ENCODE assay signal across 1 cellular context in the genomic region with DNA sequence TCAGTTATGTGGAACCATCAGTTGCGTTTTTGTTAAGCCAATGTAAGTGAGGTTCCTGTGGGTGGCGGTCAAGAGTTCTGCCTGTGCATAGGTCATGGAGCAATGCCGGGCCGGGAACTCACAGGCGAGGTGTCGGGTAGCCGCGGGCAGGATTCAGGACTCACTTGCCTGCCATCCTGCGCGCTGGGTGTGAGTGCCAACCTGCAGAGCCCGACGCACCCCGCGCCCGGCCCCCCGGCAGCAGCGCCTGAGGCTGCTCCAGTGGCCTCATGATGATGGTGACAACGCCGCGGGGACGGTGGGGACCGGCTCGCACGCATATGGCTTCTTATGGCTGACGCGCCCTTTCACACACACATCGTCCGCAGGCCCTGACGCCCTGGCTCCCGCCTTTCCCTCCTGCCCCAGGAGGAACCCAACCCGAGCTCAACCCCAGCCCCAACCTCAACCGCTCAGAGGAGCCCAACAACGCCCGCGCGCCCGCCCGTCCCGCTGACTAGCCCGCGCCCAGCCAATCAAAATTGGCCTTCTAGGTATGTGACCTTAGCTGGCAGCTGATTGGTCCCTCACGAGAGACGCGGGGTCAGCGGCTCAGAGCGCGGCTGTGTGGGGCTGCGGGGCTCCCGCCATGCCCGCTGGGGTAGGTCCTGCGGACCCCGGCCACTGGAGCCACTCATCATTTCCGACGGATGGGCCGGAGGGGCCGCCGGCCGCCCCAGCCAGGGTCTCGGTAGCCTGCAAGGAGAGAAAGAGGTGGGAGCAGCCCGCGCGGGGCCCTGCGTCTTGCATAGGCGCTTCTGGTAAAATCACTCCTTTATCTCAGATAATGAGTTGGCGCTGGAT.
A peak's percentile ranks its signal among the peaks of the same experiment; 100 is the strongest.
TF ChIP-seq lines count a peak whose summit lies in the region.

A gene with protein sequence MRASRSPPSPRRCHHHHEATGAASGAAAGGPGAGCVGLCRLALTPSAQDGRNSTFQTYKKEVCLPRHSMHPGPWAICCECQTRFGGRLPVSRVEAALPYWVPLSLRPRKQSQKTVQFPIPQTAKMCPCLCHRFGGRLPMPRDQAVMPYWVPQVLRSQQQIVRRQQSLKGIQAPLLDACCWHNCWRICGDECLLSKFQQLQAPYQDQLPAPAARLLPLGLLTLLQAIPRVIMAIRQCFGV (minus strand): TSS at position 470 of the 843 bp plus-strand sequence. CDS start 150 bp downstream, at position 320.

TF ChIP-seq in K562, 482 proteins besides CTCF, POLR2A, EP300 and RAD21 (continued from another document and continues in another):
- TF ChIP-seq, protein P1, sequence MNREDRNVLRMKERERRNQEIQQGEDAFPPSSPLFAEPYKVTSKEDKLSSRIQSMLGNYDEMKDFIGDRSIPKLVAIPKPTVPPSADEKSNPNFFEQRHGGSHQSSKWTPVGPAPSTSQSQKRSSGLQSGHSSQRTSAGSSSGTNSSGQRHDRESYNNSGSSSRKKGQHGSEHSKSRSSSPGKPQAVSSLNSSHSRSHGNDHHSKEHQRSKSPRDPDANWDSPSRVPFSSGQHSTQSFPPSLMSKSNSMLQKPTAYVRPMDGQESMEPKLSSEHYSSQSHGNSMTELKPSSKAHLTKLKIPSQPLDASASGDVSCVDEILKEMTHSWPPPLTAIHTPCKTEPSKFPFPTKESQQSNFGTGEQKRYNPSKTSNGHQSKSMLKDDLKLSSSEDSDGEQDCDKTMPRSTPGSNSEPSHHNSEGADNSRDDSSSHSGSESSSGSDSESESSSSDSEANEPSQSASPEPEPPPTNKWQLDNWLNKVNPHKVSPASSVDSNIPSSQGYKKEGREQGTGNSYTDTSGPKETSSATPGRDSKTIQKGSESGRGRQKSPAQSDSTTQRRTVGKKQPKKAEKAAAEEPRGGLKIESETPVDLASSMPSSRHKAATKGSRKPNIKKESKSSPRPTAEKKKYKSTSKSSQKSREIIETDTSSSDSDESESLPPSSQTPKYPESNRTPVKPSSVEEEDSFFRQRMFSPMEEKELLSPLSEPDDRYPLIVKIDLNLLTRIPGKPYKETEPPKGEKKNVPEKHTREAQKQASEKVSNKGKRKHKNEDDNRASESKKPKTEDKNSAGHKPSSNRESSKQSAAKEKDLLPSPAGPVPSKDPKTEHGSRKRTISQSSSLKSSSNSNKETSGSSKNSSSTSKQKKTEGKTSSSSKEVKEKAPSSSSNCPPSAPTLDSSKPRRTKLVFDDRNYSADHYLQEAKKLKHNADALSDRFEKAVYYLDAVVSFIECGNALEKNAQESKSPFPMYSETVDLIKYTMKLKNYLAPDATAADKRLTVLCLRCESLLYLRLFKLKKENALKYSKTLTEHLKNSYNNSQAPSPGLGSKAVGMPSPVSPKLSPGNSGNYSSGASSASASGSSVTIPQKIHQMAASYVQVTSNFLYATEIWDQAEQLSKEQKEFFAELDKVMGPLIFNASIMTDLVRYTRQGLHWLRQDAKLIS (CRISPR knock-in tag; IDR thresholded peaks at IDR 0.05) = no peak
- TF ChIP-seq FOXJ3 (CRISPR knock-in tag; IDR thresholded peaks at IDR 0.05) = no peak
- TF ChIP-seq, protein P2, sequence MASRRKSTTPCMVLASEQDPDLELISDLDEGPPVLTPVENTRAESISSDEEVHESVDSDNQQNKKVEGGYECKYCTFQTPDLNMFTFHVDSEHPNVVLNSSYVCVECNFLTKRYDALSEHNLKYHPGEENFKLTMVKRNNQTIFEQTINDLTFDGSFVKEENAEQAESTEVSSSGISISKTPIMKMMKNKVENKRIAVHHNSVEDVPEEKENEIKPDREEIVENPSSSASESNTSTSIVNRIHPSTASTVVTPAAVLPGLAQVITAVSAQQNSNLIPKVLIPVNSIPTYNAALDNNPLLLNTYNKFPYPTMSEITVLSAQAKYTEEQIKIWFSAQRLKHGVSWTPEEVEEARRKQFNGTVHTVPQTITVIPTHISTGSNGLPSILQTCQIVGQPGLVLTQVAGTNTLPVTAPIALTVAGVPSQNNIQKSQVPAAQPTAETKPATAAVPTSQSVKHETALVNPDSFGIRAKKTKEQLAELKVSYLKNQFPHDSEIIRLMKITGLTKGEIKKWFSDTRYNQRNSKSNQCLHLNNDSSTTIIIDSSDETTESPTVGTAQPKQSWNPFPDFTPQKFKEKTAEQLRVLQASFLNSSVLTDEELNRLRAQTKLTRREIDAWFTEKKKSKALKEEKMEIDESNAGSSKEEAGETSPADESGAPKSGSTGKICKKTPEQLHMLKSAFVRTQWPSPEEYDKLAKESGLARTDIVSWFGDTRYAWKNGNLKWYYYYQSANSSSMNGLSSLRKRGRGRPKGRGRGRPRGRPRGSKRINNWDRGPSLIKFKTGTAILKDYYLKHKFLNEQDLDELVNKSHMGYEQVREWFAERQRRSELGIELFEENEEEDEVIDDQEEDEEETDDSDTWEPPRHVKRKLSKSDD (conservative IDR thresholded peaks at IDR 0.05; ENCODE audit: low read length) = no peak; the same call in 1 of the 2 replicates
- no peak for TF ChIP-seq ZNF717 (CRISPR knock-in tag; IDR thresholded peaks at IDR 0.05)
- no peak for TF ChIP-seq SREBF2 (CRISPR knock-in tag; IDR thresholded peaks at IDR 0.05)
- no peak for TF ChIP-seq ARNT (IDR thresholded peaks at IDR 0.05)
- no peak for TF ChIP-seq HMGN3 (IDR thresholded peaks at IDR 0.05; ENCODE audit: borderline replicate concordance, extremely low read depth, insufficient read length, low read depth, low read length)
- no peak for TF ChIP-seq CBX5 (IDR thresholded peaks at IDR 0.05; ENCODE audit: borderline replicate concordance, low read depth)
- no peak for TF ChIP-seq MEF2A (IDR thresholded peaks at IDR 0.05; ENCODE audit: control insufficient read depth, low read depth, low read length)
- no peak for TF ChIP-seq PURB (CRISPR knock-in tag; IDR thresholded peaks at IDR 0.05; ENCODE audit: low read depth)
- no peak for TF ChIP-seq ZNF174 (CRISPR knock-in tag; IDR thresholded peaks at IDR 0.05)
- TF ChIP-seq ZNF408 (CRISPR knock-in tag; IDR thresholded peaks at IDR 0.05; ENCODE audit: low read depth) = no peak
- TF ChIP-seq EP400 (IDR thresholded peaks at IDR 0.05) = peak; percentile 95
- no peak for TF ChIP-seq ZNF830 (CRISPR knock-in tag; IDR thresholded peaks at IDR 0.05)
- no peak for TF ChIP-seq ZC3H11A (IDR thresholded peaks at IDR 0.05; ENCODE audit: low read depth, low read length)
- TF ChIP-seq HDAC8 (tag; IDR thresholded peaks at IDR 0.05) = no peak
- TF ChIP-seq, protein P3, sequence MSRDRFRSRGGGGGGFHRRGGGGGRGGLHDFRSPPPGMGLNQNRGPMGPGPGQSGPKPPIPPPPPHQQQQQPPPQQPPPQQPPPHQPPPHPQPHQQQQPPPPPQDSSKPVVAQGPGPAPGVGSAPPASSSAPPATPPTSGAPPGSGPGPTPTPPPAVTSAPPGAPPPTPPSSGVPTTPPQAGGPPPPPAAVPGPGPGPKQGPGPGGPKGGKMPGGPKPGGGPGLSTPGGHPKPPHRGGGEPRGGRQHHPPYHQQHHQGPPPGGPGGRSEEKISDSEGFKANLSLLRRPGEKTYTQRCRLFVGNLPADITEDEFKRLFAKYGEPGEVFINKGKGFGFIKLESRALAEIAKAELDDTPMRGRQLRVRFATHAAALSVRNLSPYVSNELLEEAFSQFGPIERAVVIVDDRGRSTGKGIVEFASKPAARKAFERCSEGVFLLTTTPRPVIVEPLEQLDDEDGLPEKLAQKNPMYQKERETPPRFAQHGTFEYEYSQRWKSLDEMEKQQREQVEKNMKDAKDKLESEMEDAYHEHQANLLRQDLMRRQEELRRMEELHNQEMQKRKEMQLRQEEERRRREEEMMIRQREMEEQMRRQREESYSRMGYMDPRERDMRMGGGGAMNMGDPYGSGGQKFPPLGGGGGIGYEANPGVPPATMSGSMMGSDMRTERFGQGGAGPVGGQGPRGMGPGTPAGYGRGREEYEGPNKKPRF (IDR thresholded peaks at IDR 0.05; ENCODE audit: low read depth, low read length) = no peak
- peak; percentile 99 for TF ChIP-seq RBM25 (IDR thresholded peaks at IDR 0.05; ENCODE audit: low read depth, low read length, severe bottlenecking)
- no peak for TF ChIP-seq ZNF133 (CRISPR knock-in tag; IDR thresholded peaks at IDR 0.05)
- no peak for TF ChIP-seq ZNF77 (CRISPR knock-in tag; IDR thresholded peaks at IDR 0.05)
- no peak for TF ChIP-seq PTTG1 (tag; IDR thresholded peaks at IDR 0.05; ENCODE audit: low read depth)
- 0 out of 4 replicates have a peak, but pooled peaks of 1 of the 2 experiments have one; percentile 1 for TF ChIP-seq SIX5 (IDR thresholded peaks at IDR 0.05; ENCODE audit: borderline replicate concordance in 1 of 2, insufficient read depth in 1 of 2, low read depth in 1 of 2, low read length in 2 of 2)
- TF ChIP-seq, protein P4, sequence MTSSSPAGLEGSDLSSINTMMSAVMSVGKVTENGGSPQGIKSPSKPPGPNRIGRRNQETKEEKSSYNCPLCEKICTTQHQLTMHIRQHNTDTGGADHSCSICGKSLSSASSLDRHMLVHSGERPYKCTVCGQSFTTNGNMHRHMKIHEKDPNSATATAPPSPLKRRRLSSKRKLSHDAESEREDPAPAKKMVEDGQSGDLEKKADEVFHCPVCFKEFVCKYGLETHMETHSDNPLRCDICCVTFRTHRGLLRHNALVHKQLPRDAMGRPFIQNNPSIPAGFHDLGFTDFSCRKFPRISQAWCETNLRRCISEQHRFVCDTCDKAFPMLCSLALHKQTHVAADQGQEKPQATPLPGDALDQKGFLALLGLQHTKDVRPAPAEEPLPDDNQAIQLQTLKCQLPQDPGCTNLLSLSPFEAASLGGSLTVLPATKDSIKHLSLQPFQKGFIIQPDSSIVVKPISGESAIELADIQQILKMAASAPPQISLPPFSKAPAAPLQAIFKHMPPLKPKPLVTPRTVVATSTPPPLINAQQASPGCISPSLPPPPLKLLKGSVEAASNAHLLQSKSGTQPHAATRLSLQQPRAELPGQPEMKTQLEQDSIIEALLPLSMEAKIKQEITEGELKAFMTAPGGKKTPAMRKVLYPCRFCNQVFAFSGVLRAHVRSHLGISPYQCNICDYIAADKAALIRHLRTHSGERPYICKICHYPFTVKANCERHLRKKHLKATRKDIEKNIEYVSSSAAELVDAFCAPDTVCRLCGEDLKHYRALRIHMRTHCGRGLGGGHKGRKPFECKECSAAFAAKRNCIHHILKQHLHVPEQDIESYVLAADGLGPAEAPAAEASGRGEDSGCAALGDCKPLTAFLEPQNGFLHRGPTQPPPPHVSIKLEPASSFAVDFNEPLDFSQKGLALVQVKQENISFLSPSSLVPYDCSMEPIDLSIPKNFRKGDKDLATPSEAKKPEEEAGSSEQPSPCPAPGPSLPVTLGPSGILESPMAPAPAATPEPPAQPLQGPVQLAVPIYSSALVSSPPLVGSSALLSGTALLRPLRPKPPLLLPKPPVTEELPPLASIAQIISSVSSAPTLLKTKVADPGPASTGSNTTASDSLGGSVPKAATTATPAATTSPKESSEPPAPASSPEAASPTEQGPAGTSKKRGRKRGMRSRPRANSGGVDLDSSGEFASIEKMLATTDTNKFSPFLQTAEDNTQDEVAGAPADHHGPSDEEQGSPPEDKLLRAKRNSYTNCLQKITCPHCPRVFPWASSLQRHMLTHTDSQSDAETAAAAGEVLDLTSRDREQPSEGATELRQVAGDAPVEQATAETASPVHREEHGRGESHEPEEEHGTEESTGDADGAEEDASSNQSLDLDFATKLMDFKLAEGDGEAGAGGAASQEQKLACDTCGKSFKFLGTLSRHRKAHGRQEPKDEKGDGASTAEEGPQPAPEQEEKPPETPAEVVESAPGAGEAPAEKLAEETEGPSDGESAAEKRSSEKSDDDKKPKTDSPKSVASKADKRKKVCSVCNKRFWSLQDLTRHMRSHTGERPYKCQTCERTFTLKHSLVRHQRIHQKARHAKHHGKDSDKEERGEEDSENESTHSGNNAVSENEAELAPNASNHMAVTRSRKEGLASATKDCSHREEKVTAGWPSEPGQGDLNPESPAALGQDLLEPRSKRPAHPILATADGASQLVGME (CRISPR knock-in tag; IDR thresholded peaks at IDR 0.05) = 0 out of 2 replicates have a peak, but pooled peaks have one; percentile 7
- no peak for TF ChIP-seq MYBL2 (IDR thresholded peaks at IDR 0.05; ENCODE audit: low read depth)
- no peak for TF ChIP-seq MYBL2 (CRISPR knock-in tag; IDR thresholded peaks at IDR 0.05; ENCODE audit: borderline replicate concordance)
- TF ChIP-seq PCBP1 (IDR thresholded peaks at IDR 0.05; ENCODE audit: low read depth, low read length, poor library complexity, severe bottlenecking) = peak; percentile 95
- no peak for TF ChIP-seq TSC22D4 (tag; IDR thresholded peaks at IDR 0.05)
- TF ChIP-seq DDX20 (tag; IDR thresholded peaks at IDR 0.05; ENCODE audit: low read depth) = no peak
- TF ChIP-seq, protein P5, sequence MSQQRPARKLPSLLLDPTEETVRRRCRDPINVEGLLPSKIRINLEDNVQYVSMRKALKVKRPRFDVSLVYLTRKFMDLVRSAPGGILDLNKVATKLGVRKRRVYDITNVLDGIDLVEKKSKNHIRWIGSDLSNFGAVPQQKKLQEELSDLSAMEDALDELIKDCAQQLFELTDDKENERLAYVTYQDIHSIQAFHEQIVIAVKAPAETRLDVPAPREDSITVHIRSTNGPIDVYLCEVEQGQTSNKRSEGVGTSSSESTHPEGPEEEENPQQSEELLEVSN (IDR thresholded peaks at IDR 0.05; ENCODE audit: borderline replicate concordance in 1 of 2, extremely low read depth in 1 of 2, insufficient read depth in 1 of 2, insufficient read length in 1 of 2, low read depth in 1 of 2, low read length in 1 of 2, poor library complexity in 1 of 2, severe bottlenecking in 1 of 2) = peak; percentile 57 to 77
- no peak for TF ChIP-seq HNRNPH1 (optimal IDR thresholded peaks at IDR 0.05; ENCODE audit: low read depth, low read length)
- TF ChIP-seq ZKSCAN1 (IDR thresholded peaks at IDR 0.05; ENCODE audit: low read depth, low read length) = no peak
- TF ChIP-seq WHSC1 (IDR thresholded peaks at IDR 0.05; ENCODE audit: low read length) = no peak
- TF ChIP-seq POLR2H (tag; IDR thresholded peaks at IDR 0.05; ENCODE audit: low read depth) = peak; percentile 87
- TF ChIP-seq, protein P6, sequence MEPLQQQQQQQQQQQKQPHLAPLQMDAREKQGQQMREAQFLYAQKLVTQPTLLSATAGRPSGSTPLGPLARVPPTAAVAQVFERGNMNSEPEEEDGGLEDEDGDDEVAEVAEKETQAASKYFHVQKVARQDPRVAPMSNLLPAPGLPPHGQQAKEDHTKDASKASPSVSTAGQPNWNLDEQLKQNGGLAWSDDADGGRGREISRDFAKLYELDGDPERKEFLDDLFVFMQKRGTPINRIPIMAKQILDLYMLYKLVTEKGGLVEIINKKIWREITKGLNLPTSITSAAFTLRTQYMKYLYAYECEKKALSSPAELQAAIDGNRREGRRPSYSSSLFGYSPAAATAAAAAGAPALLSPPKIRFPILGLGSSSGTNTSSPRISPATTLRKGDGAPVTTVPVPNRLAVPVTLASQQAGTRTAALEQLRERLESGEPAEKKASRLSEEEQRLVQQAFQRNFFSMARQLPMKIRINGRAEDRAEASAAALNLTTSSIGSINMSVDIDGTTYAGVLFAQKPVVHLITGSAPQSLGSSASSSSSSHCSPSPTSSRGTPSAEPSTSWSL (CRISPR knock-in tag; IDR thresholded peaks at IDR 0.05; ENCODE audit: borderline replicate concordance) = no peak
- TF ChIP-seq SETDB1 (IDR thresholded peaks at IDR 0.05; ENCODE audit: low read length) = no peak
- no peak for TF ChIP-seq ZNF41 (CRISPR knock-in tag; conservative IDR thresholded peaks at IDR 0.05)
- TF ChIP-seq RBM15 (IDR thresholded peaks at IDR 0.05; ENCODE audit: insufficient read depth, low read length) = no peak
- peak; percentile 68; the same call in 1 of the 2 replicates for TF ChIP-seq HNRNPL (IDR thresholded peaks at IDR 0.05; ENCODE audit: low read depth, low read length)
- no peak for TF ChIP-seq NELFE (IDR thresholded peaks at IDR 0.05; ENCODE audit: insufficient read depth, insufficient read length)
